2 cellular contexts compared by ENCODE assay signal in the genomic region with DNA sequence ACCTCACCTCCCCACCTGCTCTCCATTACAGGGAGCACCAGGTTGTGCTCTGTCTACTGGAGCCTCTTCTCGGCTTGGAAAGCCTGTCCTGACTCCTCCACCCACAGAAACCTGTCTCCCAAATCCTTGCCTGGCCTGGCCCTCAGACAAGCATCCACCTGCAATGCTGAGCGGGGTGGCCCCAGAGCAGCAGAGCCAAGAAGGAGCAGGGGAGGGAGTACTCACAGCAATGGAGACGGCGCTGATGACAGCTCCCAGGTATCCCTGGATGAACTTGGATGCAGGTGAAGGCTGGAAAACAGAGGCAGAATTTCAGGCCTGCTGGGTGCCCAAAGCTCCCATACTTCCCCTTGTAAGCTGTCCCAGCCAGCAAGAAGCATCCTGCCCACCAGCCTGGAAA.
TF ChIP-seq lines count a peak whose summit lies in the region.

No MANE protein-coding gene starts in this region.

TF ChIP-seq in liver, 16 proteins besides CTCF, POLR2A, EP300 and RAD21 (continued from another document):
- TF ChIP-seq REST (IDR thresholded peaks at IDR 0.05) (no peak), ZBTB33 (IDR thresholded peaks at IDR 0.05) (no peak), JUND (IDR thresholded peaks at IDR 0.05) (no peak), GABPA (IDR thresholded peaks at IDR 0.05 in 1 of 2, conservative IDR thresholded peaks at IDR 0.05 in 1 of 2) (no peak), TAF1 (conservative IDR thresholded peaks at IDR 0.05) (no peak), HNF4A (conservative IDR thresholded peaks at IDR 0.05) (no peak)
- TF ChIP-seq, protein P1, sequence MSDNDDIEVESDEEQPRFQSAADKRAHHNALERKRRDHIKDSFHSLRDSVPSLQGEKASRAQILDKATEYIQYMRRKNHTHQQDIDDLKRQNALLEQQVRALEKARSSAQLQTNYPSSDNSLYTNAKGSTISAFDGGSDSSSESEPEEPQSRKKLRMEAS (IDR thresholded peaks at IDR 0.05): no peak

TF ChIP-seq in HepG2, 621 proteins besides CTCF, POLR2A, EP300 and RAD21 (continued from another document):
- no peak for TF ChIP-seq UBTF (CRISPR knock-in tag; IDR thresholded peaks at IDR 0.05)
- TF ChIP-seq ZNF878 (CRISPR knock-in tag; IDR thresholded peaks at IDR 0.05): no peak
- TF ChIP-seq, protein P2, sequence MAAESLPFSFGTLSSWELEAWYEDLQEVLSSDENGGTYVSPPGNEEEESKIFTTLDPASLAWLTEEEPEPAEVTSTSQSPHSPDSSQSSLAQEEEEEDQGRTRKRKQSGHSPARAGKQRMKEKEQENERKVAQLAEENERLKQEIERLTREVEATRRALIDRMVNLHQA (CRISPR knock-in tag; IDR thresholded peaks at IDR 0.05): no peak
